Comparison of ENCODE assay signal across 18 cellular contexts in genomic region chr14:34640826-34641225, GRCh38. TPM values are rescaled to one million over a fixed set of nuclear protein-coding genes. Genes with fewer than 3 reads are reported as not detected.
DNase-seq lines count a peak whose midpoint lies in the region; ATAC-seq, FAIRE-seq and TF ChIP-seq lines count a peak whose summit lies in the region.
"Had no signal": no experiment of that assay in that cellular context is flagged by ENCODE, and none has a peak within 500 bp of the region (broad histone marks: within the 10 kb centered on the region; RNA-seq: fewer than 3 reads in every experiment).

No MANE protein-coding gene starts in this region.

- DNase-seq in SK-N-DZ (ENCODE audit: low spot score) (peak; percentile 35), mesenchymal stem cell (no peak), small intestine (no peak), ovary (no peak), H4 (ENCODE audit: low spot score) (no peak), lower lobe of right lung (no peak)
- DNase-seq: CD4-positive, alpha-beta memory T cell; DMS153; DMS79 treated with DMSO at 0.1 percent for 48 hours; EL; GOT3 had no signal

- TF ChIP-seq POLR2A in ovary (IDR thresholded peaks at IDR 0.05) = no peak

- H2AFZ ChIP-seq in mesenchymal stem cell (ENCODE audit: low read depth, low read length) = no peak overlapping the region

- intact Hi-C loops in ovary (cut with DNase I) = no loop called here
- intact Hi-C loops in lower lobe of right lung (cut with DNase I) = no loop called here

- no peak overlapping the region for H2BK5ac ChIP-seq in mesenchymal stem cell (ENCODE audit: low read depth, low read length, poor library complexity, severe bottlenecking)

- no peak overlapping the region for H2BK15ac ChIP-seq in mesenchymal stem cell (ENCODE audit: low read depth, poor library complexity, severe bottlenecking)

- no peak overlapping the region for H3K23ac ChIP-seq in mesenchymal stem cell (ENCODE audit: low read length in 2 of 2)

- WGBS in mesenchymal stem cell = no CpG with 5 or more reads among the region's 1 CpG
- WGBS in small intestine, 3 donors = 81 to 87% (median 86%) methylated on average over 1 of the region's 1 CpG
- WGBS in ovary, 3 donors = 67 to 79% (median 69%) methylated on average over 1 of the region's 1 CpG

- ATAC-seq in lower lobe of right lung = no peak

- H3K4me1 ChIP-seq in endocrine pancreas (ENCODE audit: control insufficient read depth, insufficient read depth, low read length) (no peaks in the 10 kb centered on the region), mesenchymal stem cell (ENCODE audit: control insufficient read depth, insufficient read depth, low read depth, low read length) (no peaks in the 10 kb centered on the region), small intestine (ENCODE audit: control insufficient read depth in 2 of 2, insufficient read depth in 1 of 2, low read depth in 1 of 2, low read length in 1 of 2) (no peaks in the 10 kb centered on the region), ovary (ENCODE audit: insufficient read depth) (no peaks in the 10 kb centered on the region), lower lobe of right lung (no peaks in the 10 kb centered on the region)
- H3K4me1 ChIP-seq: HAP-1 had no signal

- no peak overlapping the region for H4K8ac ChIP-seq in mesenchymal stem cell (ENCODE audit: low read length)

- no peak overlapping the region for H2AK5ac ChIP-seq in mesenchymal stem cell (ENCODE audit: low read length, severe bottlenecking)

- H3K9ac ChIP-seq in endocrine pancreas (ENCODE audit: control insufficient read depth, insufficient read depth, low read length) (no peak overlapping the region), mesenchymal stem cell (ENCODE audit: low read length) (peak overlapping the region; percentile 8)

- no peak for TF ChIP-seq EP300 in ovary (IDR thresholded peaks at IDR 0.05)

- H4K91ac ChIP-seq in mesenchymal stem cell (ENCODE audit: low read length) = no peak overlapping the region

- no peak for FAIRE-seq in small intestine (lab: Jason Lieb, UNC)
- FAIRE-seq: A204.1, G401.6, GM12892 had no signal

- H3K27me3 ChIP-seq in endocrine pancreas (ENCODE audit: control insufficient read depth, insufficient read depth, low read length) = no peaks in the 10 kb centered on the region
- H3K27me3 ChIP-seq in mesenchymal stem cell (ENCODE audit: control insufficient read depth in 1 of 2, insufficient read depth in 1 of 2, low read length in 2 of 2) = no peaks in the 10 kb centered on the region
- H3K27me3 ChIP-seq in small intestine (ENCODE audit: control insufficient read depth in 2 of 2, insufficient read depth in 2 of 2, low read length in 2 of 2) = no peaks in the 10 kb centered on the region
- no peaks in the 10 kb centered on the region for H3K27me3 ChIP-seq in ovary
- no peaks in the 10 kb centered on the region for H3K27me3 ChIP-seq in lower lobe of right lung (ENCODE audit: low read depth)

- TF ChIP-seq CTCF in ovary (IDR thresholded peaks at IDR 0.05) (no peak), lower lobe of right lung (IDR thresholded peaks at IDR 0.05) (no peak)

- H3K36me3 ChIP-seq in endocrine pancreas (ENCODE audit: control insufficient read depth, insufficient read depth, low read length) (no peaks in the 10 kb centered on the region), mesenchymal stem cell (ENCODE audit: control insufficient read depth in 1 of 2, insufficient read depth in 2 of 2, low read depth in 1 of 2, low read length in 2 of 2) (no peaks in the 10 kb centered on the region), small intestine (ENCODE audit: control insufficient read depth in 2 of 2, insufficient read depth in 2 of 2, low read length in 2 of 2) (no peaks in the 10 kb centered on the region), ovary (no peaks in the 10 kb centered on the region), lower lobe of right lung (no peaks in the 10 kb centered on the region)
- H3K36me3 ChIP-seq: HAP-1 had no signal

- H3K27ac ChIP-seq in mesenchymal stem cell (ENCODE audit: low read length, poor library complexity, severe bottlenecking) (no peak overlapping the region), small intestine (ENCODE audit: low read depth in 1 of 2, low read length in 1 of 2) (no peak overlapping the region), ovary (no peak overlapping the region), lower lobe of right lung (no peak overlapping the region)
- H3K27ac ChIP-seq: C4-2B, HL-60 had no signal

- H3K9me3 ChIP-seq in endocrine pancreas (ENCODE audit: control insufficient read depth, low read length) (no peaks in the 10 kb centered on the region), mesenchymal stem cell (ENCODE audit: control insufficient read depth, low read length) (no peaks in the 10 kb centered on the region), small intestine (ENCODE audit: control insufficient read depth, low read depth) (no peaks in the 10 kb centered on the region), ovary (no peaks in the 10 kb centered on the region), lower lobe of right lung (no peaks in the 10 kb centered on the region)
- H3K9me3 ChIP-seq: HAP-1 had no signal

- H2BK120ac ChIP-seq in mesenchymal stem cell (ENCODE audit: low read depth, low read length) = no peak overlapping the region

- no peak overlapping the region for H2BK12ac ChIP-seq in mesenchymal stem cell (ENCODE audit: low read length in 2 of 2)

- no peaks in the 10 kb centered on the region for H3K79me1 ChIP-seq in mesenchymal stem cell (replicated peaks; ENCODE audit: low read length, poor library complexity, severe bottlenecking)

- H3K18ac ChIP-seq in mesenchymal stem cell (ENCODE audit: low read depth in 1 of 2, low read length in 2 of 2) = no peak overlapping the region

- no peak overlapping the region for H3K14ac ChIP-seq in mesenchymal stem cell (ENCODE audit: low read length in 2 of 2)

- peak overlapping the region; percentile 35 for H3K4me3 ChIP-seq in endocrine pancreas (ENCODE audit: control insufficient read depth, insufficient read depth, low read length)
- H3K4me3 ChIP-seq in mesenchymal stem cell (ENCODE audit: insufficient read depth in 1 of 2, low read depth in 1 of 2, low read length in 2 of 2) = no peak overlapping the region
- no peak overlapping the region for H3K4me3 ChIP-seq in small intestine (ENCODE audit: low read depth in 1 of 2, low read length in 2 of 2)
- H3K4me3 ChIP-seq in ovary = no peak overlapping the region
- no peak overlapping the region for H3K4me3 ChIP-seq in lower lobe of right lung
- H3K4me3 ChIP-seq: HAP-1 had no signal

- no peak overlapping the region for H3K4ac ChIP-seq in mesenchymal stem cell (ENCODE audit: low read depth in 1 of 2, low read length in 2 of 2)

- H3K4me2 ChIP-seq in mesenchymal stem cell (ENCODE audit: low read length, poor library complexity, severe bottlenecking) = no peak overlapping the region

RNA-seq across cellular contexts. Expression of gene SNX6, which starts 10.9 kb away (rescaled TPM):
- polyA plus RNA-seq in SK-N-DZ (2014; cell fraction: cytosol; rRNA removed) = 91.3 and 152 TPM in 2 replicates
- 81.4 and 94.9 TPM in 2 replicates for polyA plus RNA-seq in SK-N-DZ (2014; cell fraction: nucleus; rRNA removed)
- 125 TPM for polyA plus RNA-seq in mesenchymal stem cell (2013, experiment 1 of 2)
- 124 TPM for polyA plus RNA-seq in mesenchymal stem cell (2013, experiment 2 of 2)
- polyA plus RNA-seq in small intestine = 100 to 1,000 TPM in 1 of 3 donors, 10 to 100 TPM in 2; 66.5 to 101 (median 69.8) TPM
- total RNA-seq in ovary = 10 to 100 TPM; 45.2 to 71.5 (median 64.5) TPM
- polyA plus RNA-seq in ovary = 10 to 100 TPM; 44.3 to 80.3 TPM
- 205 and 206 TPM in 2 replicates for total RNA-seq in H4 (2014; rRNA removed; shearing (Covaris generic))
- total RNA-seq in lower lobe of right lung = 70.7 TPM
